In the genomic region with DNA sequence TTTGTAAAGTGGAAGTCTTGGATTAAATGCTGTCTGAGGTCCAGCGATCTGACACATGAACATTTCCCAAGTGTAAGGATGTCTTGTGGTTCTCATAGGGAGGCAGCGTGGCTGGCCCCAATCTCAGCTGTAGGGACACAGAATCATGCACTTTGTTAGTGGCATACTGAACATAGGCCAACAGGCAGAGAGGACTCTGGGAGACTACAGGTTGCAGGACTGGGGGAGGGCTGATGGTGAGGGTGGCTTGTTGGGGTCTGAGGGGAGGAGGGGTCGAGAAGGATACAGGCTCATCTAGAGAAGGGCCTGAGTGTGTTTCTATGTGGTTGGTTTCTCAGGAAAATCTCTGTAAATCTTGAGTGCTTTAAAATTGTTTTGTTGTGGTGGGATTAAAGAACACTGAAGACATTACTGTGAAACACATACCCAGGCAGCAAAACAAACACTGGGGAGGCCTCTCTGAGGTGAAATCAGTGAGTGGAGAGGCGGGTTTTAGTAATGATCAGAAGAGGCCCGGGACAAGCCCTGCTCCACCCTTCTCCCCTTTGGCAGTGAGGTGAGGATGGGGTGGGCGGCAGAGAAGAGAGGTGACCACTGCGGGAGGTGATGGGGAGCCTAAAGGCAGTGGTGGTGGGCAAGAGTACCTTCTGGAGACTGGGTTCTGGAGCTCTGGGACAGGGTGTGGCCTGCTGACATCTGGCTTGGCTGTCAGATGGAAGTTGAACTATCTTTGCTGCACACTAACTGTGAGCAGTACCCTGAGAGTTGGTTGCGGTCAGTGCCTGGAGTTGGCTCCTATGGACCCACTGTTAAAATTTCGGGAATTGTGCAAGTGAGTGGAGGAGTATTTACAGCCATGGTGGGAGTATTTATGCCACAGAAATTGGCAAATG, we compare ENCODE assay signal across 1 cellular context.
TF ChIP-seq lines count a peak whose summit lies in the region.

No MANE protein-coding gene starts in this region.

TF ChIP-seq in HepG2, 621 proteins besides CTCF, POLR2A, EP300 and RAD21:
- TF ChIP-seq, protein P1, sequence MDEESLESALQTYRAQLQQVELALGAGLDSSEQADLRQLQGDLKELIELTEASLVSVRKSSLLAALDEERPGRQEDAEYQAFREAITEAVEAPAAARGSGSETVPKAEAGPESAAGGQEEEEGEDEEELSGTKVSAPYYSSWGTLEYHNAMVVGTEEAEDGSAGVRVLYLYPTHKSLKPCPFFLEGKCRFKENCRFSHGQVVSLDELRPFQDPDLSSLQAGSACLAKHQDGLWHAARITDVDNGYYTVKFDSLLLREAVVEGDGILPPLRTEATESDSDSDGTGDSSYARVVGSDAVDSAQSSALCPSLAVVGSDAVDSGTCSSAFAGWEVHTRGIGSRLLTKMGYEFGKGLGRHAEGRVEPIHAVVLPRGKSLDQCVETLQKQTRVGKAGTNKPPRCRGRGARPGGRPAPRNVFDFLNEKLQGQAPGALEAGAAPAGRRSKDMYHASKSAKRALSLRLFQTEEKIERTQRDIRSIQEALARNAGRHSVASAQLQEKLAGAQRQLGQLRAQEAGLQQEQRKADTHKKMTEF (CRISPR knock-in tag; IDR thresholded peaks at IDR 0.05) = no peak
- TF ChIP-seq BORCS8-MEF2B (CRISPR knock-in tag; IDR thresholded peaks at IDR 0.05) = 0 out of 2 replicates have a peak, but pooled peaks have one; percentile 16
- no peak for TF ChIP-seq MEF2D (CRISPR knock-in tag; IDR thresholded peaks at IDR 0.05)
- TF ChIP-seq, protein P2, sequence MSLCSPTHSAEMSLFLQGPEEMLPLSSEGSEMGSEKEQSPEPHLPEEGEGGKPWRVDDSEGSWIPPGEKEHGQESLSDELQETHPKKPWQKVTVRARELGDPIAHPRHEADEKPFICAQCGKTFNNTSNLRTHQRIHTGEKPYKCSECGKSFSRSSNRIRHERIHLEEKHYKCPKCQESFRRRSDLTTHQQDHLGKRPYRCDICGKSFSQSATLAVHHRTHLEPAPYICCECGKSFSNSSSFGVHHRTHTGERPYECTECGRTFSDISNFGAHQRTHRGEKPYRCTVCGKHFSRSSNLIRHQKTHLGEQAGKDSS (CRISPR knock-in tag; IDR thresholded peaks at IDR 0.05; ENCODE audit: borderline replicate concordance, low read depth) = 0 out of 2 replicates have a peak, but pooled peaks have one; percentile 53
- peak; percentile 55; the same call in 1 of the 2 replicates for TF ChIP-seq ZNF678 (CRISPR knock-in tag; IDR thresholded peaks at IDR 0.05)
- 0 out of 2 replicates have a peak, but pooled peaks have one; percentile 24 for TF ChIP-seq ZFYVE20 (CRISPR knock-in tag; IDR thresholded peaks at IDR 0.05; ENCODE audit: borderline replicate concordance, low read depth)
- 0 out of 2 replicates have a peak, but pooled peaks have one; percentile 69 for TF ChIP-seq ZNF782 (CRISPR knock-in tag; IDR thresholded peaks at IDR 0.05; ENCODE audit: borderline replicate concordance)
- 0 out of 2 replicates have a peak, but pooled peaks have one; percentile 40 for TF ChIP-seq CC2D1A (CRISPR knock-in tag; IDR thresholded peaks at IDR 0.05)
- peak; percentile 39; the same call in 1 of the 2 replicates for TF ChIP-seq MTA1 (CRISPR knock-in tag; IDR thresholded peaks at IDR 0.05; ENCODE audit: borderline replicate concordance)
